ENCODE assay signal across 8 cellular contexts in the genomic region with DNA sequence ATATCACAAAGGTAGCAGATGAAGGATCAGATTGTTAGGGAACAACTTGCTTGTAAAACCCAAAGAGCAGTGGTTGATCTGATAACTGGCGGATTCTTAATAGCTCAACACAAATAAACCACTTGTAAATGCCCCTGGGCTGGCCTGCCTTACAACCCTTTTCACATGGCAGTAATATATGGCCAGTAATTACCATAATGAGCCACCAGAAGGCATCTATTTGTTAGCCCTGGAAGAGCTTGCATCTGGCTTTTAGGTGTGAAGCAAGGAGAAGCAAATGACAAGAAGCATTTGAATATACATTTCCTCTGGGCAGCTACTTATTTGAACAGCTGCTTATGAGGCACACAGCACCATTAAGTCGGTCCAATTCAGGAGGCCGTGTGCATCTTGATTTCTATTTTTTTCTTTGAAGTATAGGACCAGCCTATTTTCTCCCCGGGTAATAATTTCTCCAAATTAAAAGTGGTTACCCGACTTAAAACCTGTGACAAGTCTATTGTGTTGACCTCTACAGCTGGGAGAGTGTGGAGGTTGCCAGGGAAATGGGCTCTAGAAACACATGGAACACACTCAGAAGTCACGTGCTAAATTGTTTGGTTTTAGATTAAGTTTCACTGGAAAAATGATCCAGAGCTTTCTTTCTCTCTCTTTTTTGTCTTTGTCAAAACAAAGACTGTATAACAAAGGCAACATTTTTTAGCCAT.
DNase-seq lines count a peak whose midpoint lies in the region; ATAC-seq, FAIRE-seq and TF ChIP-seq lines count a peak whose summit lies in the region.

No MANE protein-coding gene starts in this region.

- H3K27ac Mint-ChIP-seq in CD8-positive, alpha-beta memory T cell = no peak overlapping the region

- no peak overlapping the region for H3K4me2 ChIP-seq in GM12878 (ENCODE audit: control insufficient read depth, insufficient read depth)

- no peak for FAIRE-seq in GM12878 (lab: Jason Lieb, UNC)

- H3K9me3 ChIP-seq in GM12878 (replicated peaks; ENCODE audit: control insufficient read depth, insufficient read depth, low read length) = no peaks in the 10 kb centered on the region
- H3K9me3 ChIP-seq in prostate gland = no peaks in the 10 kb centered on the region
- no peaks in the 10 kb centered on the region for H3K9me3 ChIP-seq in CD8-positive, alpha-beta memory T cell (ENCODE audit: low read length)

- peak; percentile 48 for TF ChIP-seq RAD21 in GM12878 (IDR thresholded peaks at IDR 0.05; ENCODE audit: insufficient read depth, low read depth, low read length)

- WGBS in GM12878 (ENCODE audit: insufficient coverage, insufficient replicate concordance, low lambda C conversion rate, missing lambda C conversion rate) = 0% methylated on average over 6 of the region's 6 CpGs
- 12% methylated on average over 6 of the region's 6 CpGs for WGBS in prostate gland

- intact Hi-C loops in GM12878 (cut with micrococcal nuclease; ENCODE audit: unreplicated experiment) (loop anchor here (10.0 kb wide), 1 partner anchor 681 kb away; no protein-coding TSS in a partner anchor), prostate gland (cut with DNase I) (no loop called here), left colon (cut with DNase I, micrococcal nuclease) (no loop called here)

- no peaks in the 10 kb centered on the region for H4K20me1 ChIP-seq in GM12878 (ENCODE audit: control insufficient read depth, insufficient read depth)

- H3K4me1 Mint-ChIP-seq in CD8-positive, alpha-beta memory T cell = no peaks in the 10 kb centered on the region

- SMC1A ChIA-PET in GM12878 (lab: Charles Lee; ENCODE audit: uncharacterized antibody, unreplicated experiment) = interaction anchor here (1.5 kb wide), 1 partner anchor 14 kb away, joined by 3 read pairs; no protein-coding TSS in a partner anchor

- H3K4me3 Mint-ChIP-seq in CD8-positive, alpha-beta memory T cell = no peak overlapping the region

- DNase-seq in HCEC 1CT = peak; percentile 14
- peak; percentile 96 for DNase-seq in NCI-H2107 treated with DMSO at 0.1 percent for 48 hours (lab: John Stamatoyannopoulos, UW; ENCODE audit: unreplicated experiment)
- DNase-seq in GM12878 (ENCODE audit: low read depth, low spot score) = no peak
- DNase-seq in prostate gland (ENCODE audit: low spot score) = peak; percentile 8
- DNase-seq in left colon = no peak
- no peak for DNase-seq in CD8-positive, alpha-beta memory T cell
- no peak for DNase-seq in activated T-cell treated with anti-CD3 and anti-CD28 coated beads for 4 hours

- BruUV-seq in GM12878 (replicated peaks; lab: Mats Ljungman, UMichigan) = no TSS peak

- ATAC-seq in GM12878 (peak; percentile 34; the same call in 1 of the 3 replicates), HG02763 (IDR thresholded peaks at IDR 0.05; ENCODE audit: unreplicated experiment) (no peak), left colon (no peak)

- TF ChIP-seq EP300 in GM12878 (IDR thresholded peaks at IDR 0.05; ENCODE audit: borderline replicate concordance in 1 of 2, control insufficient read depth in 1 of 2, low read depth in 2 of 2, low read length in 2 of 2) = no peak

- POLR2A ChIA-PET in GM12878 (lab: Charles Lee) = no interaction called here
- POLR2A ChIA-PET in CD8-positive, alpha-beta memory T cell (lab: Charles Lee) = no interaction called here

- no peak overlapping the region for H3K9ac ChIP-seq in GM12878 (ENCODE audit: control insufficient read depth, insufficient read depth, low read length)

- H3K9me3 Mint-ChIP-seq in CD8-positive, alpha-beta memory T cell = no peaks in the 10 kb centered on the region

- no peak overlapping the region for H2AFZ ChIP-seq in GM12878 (ENCODE audit: control insufficient read depth, low read depth, low read length)

- in situ Hi-C loops in GM12878 (cut with MboI) = no loop called here

- peak; percentile 9 to 18 (median 10); a peak in 3 of 6 replicates for TF ChIP-seq CTCF in GM12878 (IDR thresholded peaks at IDR 0.05 in 2 of 3, conservative IDR thresholded peaks at IDR 0.05 in 1 of 3; ENCODE audit: control insufficient read depth in 2 of 3, extremely low read depth in 1 of 3, insufficient read depth in 1 of 3, low read depth in 3 of 3, low read length in 3 of 3)
- TF ChIP-seq CTCF in prostate gland (IDR thresholded peaks at IDR 0.05) = peak in 1 of 4 experiments; percentile 18

- no peaks in the 10 kb centered on the region for H3K4me1 ChIP-seq in GM12878 (ENCODE audit: control insufficient read depth, insufficient read depth, low read length)
- peaks cover 3% of the 10 kb centered on the region for H3K4me1 ChIP-seq in prostate gland (replicated peaks)
- H3K4me1 ChIP-seq in CD8-positive, alpha-beta memory T cell (ENCODE audit: insufficient read depth, low read length) = no peaks in the 10 kb centered on the region

- H3K36me3 ChIP-seq in GM12878 (ENCODE audit: control insufficient read depth in 2 of 2, insufficient read depth in 2 of 2, low read length in 1 of 2) (no peaks in the 10 kb centered on the region), prostate gland (no peaks in the 10 kb centered on the region)
- H3K36me3 ChIP-seq in CD8-positive, alpha-beta memory T cell (ENCODE audit: insufficient read depth, low read length) = no peaks in the 10 kb centered on the region

- H3K4me3 ChIP-seq in GM12878 = no peak overlapping the region
- H3K4me3 ChIP-seq in prostate gland = no peak overlapping the region
- H3K4me3 ChIP-seq in CD8-positive, alpha-beta memory T cell (ENCODE audit: low read length) = no peak overlapping the region

- peaks cover 0 to 2% (median 0%) of the 10 kb centered on the region in 3 donors for H3K36me3 Mint-ChIP-seq in CD8-positive, alpha-beta memory T cell

- CTCF ChIA-PET in GM12878 (lab: Yijun Ruan, JAX) = interaction anchor here (1.5 kb wide), 1 partner anchor 9 kb away, joined by 3 read pairs; no protein-coding TSS in a partner anchor
- CTCF ChIA-PET in CD8-positive, alpha-beta memory T cell (lab: Charles Lee) = no interaction called here

- no peak for TF ChIP-seq POLR2A in GM12878 (IDR thresholded peaks at IDR 0.05; ENCODE audit: low read depth, low read length)
- TF ChIP-seq POLR2A in prostate gland (IDR thresholded peaks at IDR 0.05) = no peak

- no peaks in the 10 kb centered on the region for H3K79me2 ChIP-seq in GM12878 (ENCODE audit: control insufficient read depth, insufficient read depth, low read length)

- H3K27me3 ChIP-seq in GM12878 (replicated peaks in 1 of 2; ENCODE audit: control insufficient read depth in 2 of 2, insufficient read depth in 2 of 2, low read length in 1 of 2) (no peaks in the 10 kb centered on the region), prostate gland (replicated peaks; ENCODE audit: insufficient read depth) (peaks cover 3% of the 10 kb centered on the region)
- H3K27me3 ChIP-seq in CD8-positive, alpha-beta memory T cell (ENCODE audit: insufficient read depth, low read length, poor library complexity, severe bottlenecking) = no peaks in the 10 kb centered on the region

- RAD21 ChIA-PET in GM12878 (lab: Charles Lee; ENCODE audit: unreplicated experiment) = interaction anchor here (0.9 kb wide), 1 partner anchor 431 kb away, joined by 3 read pairs; no protein-coding TSS in a partner anchor

- H3K27me3 Mint-ChIP-seq in CD8-positive, alpha-beta memory T cell = peaks cover 10 to 13% of the 10 kb centered on the region in 2 donors

- H3K27ac ChIP-seq in GM12878 (ENCODE audit: control insufficient read depth, insufficient read depth) (no peak overlapping the region), prostate gland (no peak overlapping the region)
- no peak overlapping the region for H3K27ac ChIP-seq in CD8-positive, alpha-beta memory T cell (ENCODE audit: low read depth, low read length)

TF ChIP-seq in GM12878, 131 proteins besides CTCF, POLR2A, EP300 and RAD21:
- TF ChIP-seq LARP7 (IDR thresholded peaks at IDR 0.05) (no peak), CBX3 (IDR thresholded peaks at IDR 0.05; ENCODE audit: borderline replicate concordance, low read depth) (no peak), SMC3 (IDR thresholded peaks at IDR 0.05; ENCODE audit: borderline replicate concordance, low read length) (peak; percentile 22; the same call in 1 of the 2 replicates)

Comparison
In these comparisons a context has a peak if more than half of its experiments do, and no peak if none do; other contexts are left out.
1. DNase-seq: peak in HCEC 1CT (single experiment), NCI-H2107 treated with DMSO at 0.1 percent for 48 hours (single experiment) and prostate gland (single experiment); none in GM12878 (single experiment), left colon (0 of 2), CD8-positive, alpha-beta memory T cell (0 of 5) and activated T-cell treated with anti-CD3 and anti-CD28 coated beads for 4 hours (single experiment).